20 cellular contexts compared by ENCODE assay signal in genomic region chr18:76234559-76234958, GRCh38.
DNase-seq lines count a peak whose midpoint lies in the region; ATAC-seq and TF ChIP-seq lines count a peak whose summit lies in the region.
"Had no signal": no experiment of that assay in that cellular context is flagged by ENCODE, and none has a peak within 500 bp of the region (broad histone marks: within the 10 kb centered on the region; RNA-seq: fewer than 3 reads in every experiment).

No MANE protein-coding gene starts in this region.

- H3K27ac ChIP-seq in right lobe of liver = no peak overlapping the region
- H3K27ac ChIP-seq: BLaER1 had no signal

- WGBS in right lobe of liver (ENCODE audit: insufficient coverage, low coverage, low lambda C conversion rate, missing lambda C conversion rate) = 69% methylated on average over 11 of the region's 11 CpGs

- H3K4me3 Mint-ChIP-seq in brain (peak overlapping the region in 3 of 5 experiments; percentile 8 to 66 (median 39)), nephron (peak overlapping the region in 2 of 3 experiments; percentile 22 to 69)
- H3K4me3 Mint-ChIP-seq: CD4-positive, alpha-beta T cell; H9; HFFc6 had no signal

- H3K4me1 Mint-ChIP-seq in brain (peaks cover 13% of the 10 kb centered on the region), nephron (peaks cover 33% of the 10 kb centered on the region)

- H3K27me3 ChIP-seq in right lobe of liver = no peaks in the 10 kb centered on the region
- H3K27me3 ChIP-seq: BLaER1 had no signal

- peak; percentile 3 for DNase-seq in G401 (ENCODE audit: low spot score)
- DNase-seq in superior temporal gyrus (ENCODE audit: extremely low spot score) = peak; percentile 50
- no peak for DNase-seq in right lobe of liver
- no peak for DNase-seq in HuH-7 (ENCODE audit: low spot score)
- DNase-seq in NCI-H82 (lab: John Stamatoyannopoulos, UW) = no peak
- DNase-seq: Caco-2; CD4-positive, alpha-beta T cell; DND-41; H9; HFFc6; MM.1S; NCI-H1048; NCI-H1417 treated with DMSO at 0.1 percent for 48 hours; NCI-H187; NCI-H748 treated with DMSO at 0.1 percent for 48 hours had no signal

- TF ChIP-seq POLR2A in right lobe of liver (IDR thresholded peaks at IDR 0.05) = no peak

- no peak overlapping the region for H3K4me3 ChIP-seq in right lobe of liver
- H3K4me3 ChIP-seq: BLaER1, K562 had no signal

- H3K27me3 Mint-ChIP-seq in brain = peaks cover 8% of the 10 kb centered on the region
- H3K27me3 Mint-ChIP-seq in nephron (ENCODE audit: low read depth) = no peaks in the 10 kb centered on the region

- intact Hi-C loops in right lobe of liver (cut with DNase I) = no loop called here

- in situ Hi-C loops in G401 (cut with HindIII; ENCODE audit: low sequenced_read_pairs) = no loop called here

- TF ChIP-seq CTCF in brain (conservative IDR thresholded peaks at IDR 0.05) = no peak
- no peak for TF ChIP-seq CTCF in nephron (IDR thresholded peaks at IDR 0.05; ENCODE audit: unreplicated experiment in 3 of 3)
- no peak for TF ChIP-seq CTCF in right lobe of liver (IDR thresholded peaks at IDR 0.05)

- no peaks in the 10 kb centered on the region for H3K4me1 ChIP-seq in right lobe of liver
- H3K4me1 ChIP-seq: BLaER1, Caco-2 had no signal

- ATAC-seq in right lobe of liver = no peak
- ATAC-seq: K562, Panc1 had no signal

- peak overlapping the region in 3 of 5 experiments; percentile 43 to 60 (median 50) for H3K27ac Mint-ChIP-seq in brain
- peak overlapping the region; percentile 63 to 97 (median 90) for H3K27ac Mint-ChIP-seq in nephron
- H3K27ac Mint-ChIP-seq: CD4-positive, alpha-beta T cell; H9; HFFc6 had no signal

- no peaks in the 10 kb centered on the region for H3K9me3 ChIP-seq in right lobe of liver
- H3K9me3 ChIP-seq: Caco-2 had no signal

- H3K36me3 Mint-ChIP-seq in brain (no peaks in the 10 kb centered on the region), nephron (ENCODE audit: low read depth) (peaks cover 8% of the 10 kb centered on the region)

- H3K36me3 ChIP-seq in right lobe of liver = no peaks in the 10 kb centered on the region
- H3K36me3 ChIP-seq: BLaER1 had no signal

- H3K9me3 Mint-ChIP-seq in brain (peaks cover 19 to 28% (median 20%) of the 10 kb centered on the region in 5 experiments), nephron (peaks cover 34% of the 10 kb centered on the region)

Comparison
In these comparisons a context has a peak if more than half of its experiments do, and no peak if none do; other contexts are left out.
1. DNase-seq: peak in G401 (single experiment) and superior temporal gyrus (single experiment); none in right lobe of liver (0 of 3), HuH-7 (single experiment) and NCI-H82 (single experiment).